In genomic region chr6:21842875-21843274, GRCh38 we compare ENCODE assay signal across 28 cellular contexts.
DNase-seq lines count a peak whose midpoint lies in the region; TF ChIP-seq lines count a peak whose summit lies in the region.
"Had no signal": no experiment of that assay in that cellular context is flagged by ENCODE, and none has a peak within 500 bp of the region (broad histone marks: within the 10 kb centered on the region; RNA-seq: fewer than 3 reads in every experiment).

No MANE protein-coding gene starts in this region.

- POLR2A ChIA-PET in GM10248 (lab: Yijun Ruan, JAX): no interaction called here

- no peak overlapping the region for H3K4ac ChIP-seq in mesendoderm (ENCODE audit: low read depth, low read length)

- no peak overlapping the region for H2AFZ ChIP-seq in osteoblast (ENCODE audit: low read length)
- H2AFZ ChIP-seq: GM23248, hepatocyte had no signal

- no peak overlapping the region for H3K4me2 ChIP-seq in mesendoderm (ENCODE audit: low read length)
- no peak overlapping the region for H3K4me2 ChIP-seq in osteoblast (ENCODE audit: insufficient read depth, low read length)
- H3K4me2 ChIP-seq: hepatocyte had no signal

- TF ChIP-seq CTCF in osteoblast (IDR thresholded peaks at IDR 0.05; ENCODE audit: extremely low read depth, low read depth, low read length) (no peak), GM10248 (IDR thresholded peaks at IDR 0.05; ENCODE audit: control extremely low read depth, extremely low read depth, low read depth, missing control alignments) (no peak)

- H4K20me1 ChIP-seq in osteoblast (ENCODE audit: insufficient read depth, low read length): no peaks in the 10 kb centered on the region

- H2BK5ac ChIP-seq in mesendoderm (ENCODE audit: low read length): peak overlapping the region; percentile 19

- CTCF ChIA-PET in GM10248 (lab: Yijun Ruan, JAX): interaction anchor here (1.5 kb wide), 1 partner anchor 18 kb away, joined by 3 read pairs; no protein-coding TSS in a partner anchor

- peaks cover 13% of the 10 kb centered on the region for H3K79me1 ChIP-seq in mesendoderm (ENCODE audit: low read length)

- peak overlapping the region; percentile 7 for H2BK15ac ChIP-seq in mesendoderm (replicated peaks; ENCODE audit: low read depth)

- H2AK5ac ChIP-seq in mesendoderm (ENCODE audit: low read length): no peak overlapping the region

- H3K27me3 ChIP-seq in mesendoderm (ENCODE audit: insufficient read depth, low read length, poor library complexity) (no peaks in the 10 kb centered on the region), osteoblast (ENCODE audit: insufficient read depth, low read length) (no peaks in the 10 kb centered on the region)
- H3K27me3 ChIP-seq: hepatocyte, testis, uterus had no signal

- no peak overlapping the region for H3K56ac ChIP-seq in mesendoderm (ENCODE audit: low read length)

- H3K23ac ChIP-seq in mesendoderm (ENCODE audit: low read length): no peak overlapping the region

- no peak overlapping the region for H3K9ac ChIP-seq in mesendoderm (ENCODE audit: low read length)
- H3K9ac ChIP-seq: GM23248 had no signal

- H3K36me3 ChIP-seq in mesendoderm (ENCODE audit: control insufficient read depth, insufficient read depth, low read length) (no peaks in the 10 kb centered on the region), osteoblast (ENCODE audit: insufficient read depth, low read length) (no peaks in the 10 kb centered on the region)
- H3K36me3 ChIP-seq: uterus had no signal

- H4K5ac ChIP-seq in mesendoderm (ENCODE audit: low read length): no peak overlapping the region

- no peak overlapping the region for H3K4me3 ChIP-seq in mesendoderm (ENCODE audit: low read length)
- H3K4me3 ChIP-seq in osteoblast (ENCODE audit: insufficient read depth, low read length): no peak overlapping the region
- H3K4me3 ChIP-seq: coronary artery, GM23248, hepatocyte, testis, uterus had no signal

- H3K27ac ChIP-seq in mesendoderm (ENCODE audit: low read depth, low read length) (no peak overlapping the region), osteoblast (ENCODE audit: low read depth, low read length) (no peak overlapping the region)
- H3K27ac ChIP-seq: coronary artery, GM23248, hepatocyte, RWPE1, testis had no signal

- H4K8ac ChIP-seq in mesendoderm (ENCODE audit: low read depth, low read length): no peak overlapping the region

- no peaks in the 10 kb centered on the region for H3K9me3 ChIP-seq in osteoblast (ENCODE audit: low read depth, low read length)
- H3K9me3 ChIP-seq: testis, uterus had no signal

- H3K79me2 ChIP-seq in mesendoderm (ENCODE audit: control insufficient read depth, insufficient read depth, low read length) (peaks cover 16% of the 10 kb centered on the region), osteoblast (ENCODE audit: insufficient read depth, low read length) (no peaks in the 10 kb centered on the region)
- H3K79me2 ChIP-seq: hepatocyte had no signal

- DNase-seq in COLO668 (lab: John Stamatoyannopoulos, UW; ENCODE audit: unreplicated experiment): peak; percentile 57
- DNase-seq in NCI-H1417 treated with DMSO at 0.1 percent for 48 hours (lab: John Stamatoyannopoulos, UW): peak; percentile 38
- peak; percentile 80 for DNase-seq in NCI-H748 treated with DMSO at 0.1 percent for 48 hours (lab: John Stamatoyannopoulos, UW)
- DNase-seq in mesendoderm: peak; percentile 47
- no peak for DNase-seq in osteoblast (ENCODE audit: insufficient read length, low spot score, missing footprints)
- no peak for DNase-seq in epidermal melanocyte (ENCODE audit: insufficient read length, low spot score)
- no peak for DNase-seq in GM10248 (ENCODE audit: extremely low spot score)
- DNase-seq in effector CD8-positive, alpha-beta T cell (lab: John Stamatoyannopoulos, UW): no peak
- DNase-seq: activated CD4-positive, CD25-positive, alpha-beta regulatory T cell treated with anti-CD3 and anti-CD28 coated beads, Interleukin-2, amount 50 U/mL, for 72 hours; activated effector memory CD4-positive, alpha-beta T cell treated with Interleukin-2 at 50 U/mL for 16 hours; activated T-cell treated with anti-CD3 and anti-CD28 coated beads for 4 hours; AML-193; anterior cingulate cortex; CD4-positive, alpha-beta memory T cell; DMS79; GM23248; mammary epithelial cell; NCI-H1105 treated with DMSO at 0.1 percent for 48 hours; NCI-H2171; NCI-H82; nucleus accumbens; stimulated activated naive CD4-positive, alpha-beta T cell treated with Interleukin-2 at 50 U/mL for 16 hours; T-helper 17 cell; testis; uterus had no signal

- H3K4me1 ChIP-seq in mesendoderm (ENCODE audit: control insufficient read depth, low read depth, low read length): peaks cover 15% of the 10 kb centered on the region
- H3K4me1 ChIP-seq in osteoblast (ENCODE audit: insufficient read depth, low read length): no peaks in the 10 kb centered on the region
- H3K4me1 ChIP-seq: testis, uterus had no signal

- H3K18ac ChIP-seq in mesendoderm (ENCODE audit: low read length): no peak overlapping the region

- H2BK120ac ChIP-seq in mesendoderm (ENCODE audit: low read depth, low read length): no peak overlapping the region

Comparison
In these comparisons a context has a peak if more than half of its experiments do, and no peak if none do; other contexts are left out.
1. DNase-seq: peak in COLO668 (single experiment), NCI-H1417 treated with DMSO at 0.1 percent for 48 hours (single experiment), NCI-H748 treated with DMSO at 0.1 percent for 48 hours (single experiment) and mesendoderm (single experiment); none in osteoblast (single experiment), epidermal melanocyte (single experiment), GM10248 (single experiment) and effector CD8-positive, alpha-beta T cell (single experiment).